Comparison of ENCODE assay signal across 10 cellular contexts in genomic region chr3:14216257-14217048, GRCh38. TPM values are rescaled to one million over a fixed set of nuclear protein-coding genes. Genes with fewer than 3 reads are reported as not detected.
DNase-seq lines count a peak whose midpoint lies in the region; ATAC-seq and TF ChIP-seq lines count a peak whose summit lies in the region.
"Had no signal": no experiment of that assay in that cellular context is flagged by ENCODE, and none has a peak within 500 bp of the region (broad histone marks: within the 10 kb centered on the region; RNA-seq: fewer than 3 reads in every experiment).

No MANE protein-coding gene starts in this region.

- H3K4me2 ChIP-seq in hepatocyte = no peak overlapping the region
- H3K4me2 ChIP-seq: BLaER1 treated with 17β-estradiol and CSF1 and Interleukin-3, amounts not matched to agents 10 nM and 100 nM had no signal

- ATAC-seq in activated CD4-positive, alpha-beta T cell treated with anti-CD3 and anti-CD28 coated beads for 36 hours = no peak
- peak; percentile 56 for ATAC-seq in activated CD8-positive, alpha-beta T cell treated with anti-CD3 and anti-CD28 coated beads for 36 hours

- no peaks in the 10 kb centered on the region for H3K79me2 ChIP-seq in hepatocyte

- peaks cover 2% of the 10 kb centered on the region for H3K27me3 Mint-ChIP-seq in activated CD4-positive, alpha-beta T cell treated with anti-CD3 and anti-CD28 coated beads for 36 hours
- H3K27me3 Mint-ChIP-seq in activated CD4-positive, alpha-beta T cell treated with anti-CD3 and anti-CD28 coated beads, Interleukin-2, amount 10 ng/mL, durations not matched to agents 7 days and 5 days = peaks cover 9% of the 10 kb centered on the region
- peaks cover 2% of the 10 kb centered on the region for H3K27me3 Mint-ChIP-seq in activated CD8-positive, alpha-beta T cell treated with anti-CD3 and anti-CD28 coated beads for 36 hours
- H3K27me3 Mint-ChIP-seq in neural crest cell (ENCODE audit: low read depth) = no peaks in the 10 kb centered on the region

- H3K27ac ChIP-seq in vagina (peak overlapping the region; percentile 66), hepatocyte (no peak overlapping the region)
- H3K27ac ChIP-seq: BLaER1 treated with 17β-estradiol and CSF1 and Interleukin-3, amounts not matched to agents 10 nM and 100 nM had no signal

- no peaks in the 10 kb centered on the region for H3K9me2 ChIP-seq in hepatocyte (replicated peaks; ENCODE audit: insufficient read depth)

- H3K4me3 ChIP-seq in vagina (peak overlapping the region in 1 of 2 donors; percentile 43), hepatocyte (no peak overlapping the region)
- H3K4me3 ChIP-seq: BLaER1 treated with 17β-estradiol and CSF1 and Interleukin-3, amounts not matched to agents 10 nM and 100 nM had no signal

- H3K9me3 ChIP-seq in vagina = no peaks in the 10 kb centered on the region
- peaks cover 4% of the 10 kb centered on the region for H3K9me3 ChIP-seq in hepatocyte (ENCODE audit: low read depth)

- H3K9me3 Mint-ChIP-seq in activated CD4-positive, alpha-beta T cell treated with anti-CD3 and anti-CD28 coated beads for 36 hours (ENCODE audit: low read depth) = peaks cover 4% of the 10 kb centered on the region
- peaks cover 9% of the 10 kb centered on the region for H3K9me3 Mint-ChIP-seq in activated CD4-positive, alpha-beta T cell treated with anti-CD3 and anti-CD28 coated beads, Interleukin-2, amount 10 ng/mL, durations not matched to agents 7 days and 5 days
- peaks cover 7% of the 10 kb centered on the region for H3K9me3 Mint-ChIP-seq in activated CD8-positive, alpha-beta T cell treated with anti-CD3 and anti-CD28 coated beads for 36 hours
- peaks cover 18% of the 10 kb centered on the region for H3K9me3 Mint-ChIP-seq in neural crest cell
- H3K9me3 Mint-ChIP-seq: central memory CD8-positive, alpha-beta T cell had no signal

- H3K4me1 ChIP-seq in vagina (no peaks in the 10 kb centered on the region), hepatocyte (ENCODE audit: insufficient read depth) (peaks cover 2% of the 10 kb centered on the region)
- H3K4me1 ChIP-seq: BLaER1 treated with 17β-estradiol and CSF1 and Interleukin-3, amounts not matched to agents 10 nM and 100 nM had no signal

- peaks cover 4% of the 10 kb centered on the region for H3K36me3 Mint-ChIP-seq in activated CD4-positive, alpha-beta T cell treated with anti-CD3 and anti-CD28 coated beads for 36 hours (ENCODE audit: low read depth)
- peaks cover 2% of the 10 kb centered on the region for H3K36me3 Mint-ChIP-seq in activated CD4-positive, alpha-beta T cell treated with anti-CD3 and anti-CD28 coated beads, Interleukin-2, amount 10 ng/mL, durations not matched to agents 7 days and 5 days (ENCODE audit: low read depth)
- H3K36me3 Mint-ChIP-seq in activated CD8-positive, alpha-beta T cell treated with anti-CD3 and anti-CD28 coated beads for 36 hours (ENCODE audit: low read depth) = no peaks in the 10 kb centered on the region
- peaks cover 8% of the 10 kb centered on the region for H3K36me3 Mint-ChIP-seq in neural crest cell (ENCODE audit: low read depth)

- CTCF ChIA-PET in activated CD4-positive, alpha-beta T cell treated with anti-CD3 and anti-CD28 coated beads for 36 hours (lab: Charles Lee) = interaction anchor here (1.5 kb wide), 1 partner anchor 13 kb away, joined by 5 read pairs; no protein-coding TSS in a partner anchor
- CTCF ChIA-PET in activated CD4-positive, alpha-beta T cell treated with anti-CD3 and anti-CD28 coated beads, Interleukin-2, amount 10 ng/mL, durations not matched to agents 7 days and 5 days (lab: Charles Lee) = interaction anchor here (1.8 kb wide), 1 partner anchor 13 kb away, joined by 5 read pairs; no protein-coding TSS in a partner anchor
- CTCF ChIA-PET in activated CD8-positive, alpha-beta T cell treated with anti-CD3 and anti-CD28 coated beads for 36 hours (lab: Charles Lee) = interaction anchor here (0.6 to 10.0 kb wide), 5 partner anchors 12 to 970 kb away, joined by 3 to 76 read pairs (median 3); no protein-coding TSS in a partner anchor

- H3K36me3 ChIP-seq in vagina = no peaks in the 10 kb centered on the region
- no peaks in the 10 kb centered on the region for H3K36me3 ChIP-seq in hepatocyte (replicated peaks; ENCODE audit: insufficient read depth, low read depth)
- H3K36me3 ChIP-seq: BLaER1 treated with 17β-estradiol and CSF1 and Interleukin-3, amounts not matched to agents 10 nM and 100 nM had no signal

- intact Hi-C loops in activated CD4-positive, alpha-beta T cell treated with anti-CD3 and anti-CD28 coated beads for 36 hours (cut with DNase I, micrococcal nuclease) = no loop called here
- intact Hi-C loops in activated CD8-positive, alpha-beta T cell treated with anti-CD3 and anti-CD28 coated beads for 36 hours (cut with micrococcal nuclease) = no loop called here
- intact Hi-C loops in vagina (cut with DNase I) = no loop called here

- no peak for TF ChIP-seq CTCF in activated CD8-positive, alpha-beta T cell treated with anti-CD3 and anti-CD28 coated beads for 36 hours (IDR thresholded peaks at IDR 0.05)
- TF ChIP-seq CTCF in neural crest cell (conservative IDR thresholded peaks at IDR 0.05) (peak; percentile 58), vagina (IDR thresholded peaks at IDR 0.05) (no peak), hepatocyte (IDR thresholded peaks at IDR 0.05; ENCODE audit: poor library complexity) (no peak)

- DNase-seq in activated CD4-positive, alpha-beta T cell treated with anti-CD3 and anti-CD28 coated beads for 36 hours = peak; percentile 22
- DNase-seq in activated CD4-positive, alpha-beta T cell treated with anti-CD3 and anti-CD28 coated beads, Interleukin-2, amount 10 ng/mL, durations not matched to agents 7 days and 5 days = no peak
- DNase-seq in activated CD8-positive, alpha-beta T cell treated with anti-CD3 and anti-CD28 coated beads for 36 hours = peak; percentile 29
- DNase-seq in erythroblast (lab: John Stamatoyannopoulos, UW) (peak; percentile 50 to 63), neural crest cell (ENCODE audit: low read depth, low spot score) (peak; percentile 25), vagina (ENCODE audit: extremely low spot score in 2 of 2) (peak in 1 of 2 donors; percentile 49), hepatocyte (ENCODE audit: low spot score) (no peak), NCI-H510A (lab: John Stamatoyannopoulos, UW) (no peak)

- WGBS in hepatocyte (ENCODE audit: low lambda C conversion rate, missing lambda C conversion rate) = 90% methylated on average over 22 of the region's 22 CpGs

- no peaks in the 10 kb centered on the region for H3K4me1 Mint-ChIP-seq in activated CD4-positive, alpha-beta T cell treated with anti-CD3 and anti-CD28 coated beads for 36 hours
- H3K4me1 Mint-ChIP-seq in activated CD4-positive, alpha-beta T cell treated with anti-CD3 and anti-CD28 coated beads, Interleukin-2, amount 10 ng/mL, durations not matched to agents 7 days and 5 days = no peaks in the 10 kb centered on the region
- no peaks in the 10 kb centered on the region for H3K4me1 Mint-ChIP-seq in activated CD8-positive, alpha-beta T cell treated with anti-CD3 and anti-CD28 coated beads for 36 hours (ENCODE audit: low read depth)
- peaks cover 13% of the 10 kb centered on the region for H3K4me1 Mint-ChIP-seq in neural crest cell
- H3K4me1 Mint-ChIP-seq: central memory CD8-positive, alpha-beta T cell had no signal

- H3K27ac Mint-ChIP-seq in activated CD4-positive, alpha-beta T cell treated with anti-CD3 and anti-CD28 coated beads for 36 hours = no peak overlapping the region
- no peak overlapping the region for H3K27ac Mint-ChIP-seq in activated CD4-positive, alpha-beta T cell treated with anti-CD3 and anti-CD28 coated beads, Interleukin-2, amount 10 ng/mL, durations not matched to agents 7 days and 5 days
- H3K27ac Mint-ChIP-seq in activated CD8-positive, alpha-beta T cell treated with anti-CD3 and anti-CD28 coated beads for 36 hours = no peak overlapping the region
- H3K27ac Mint-ChIP-seq in neural crest cell (ENCODE audit: unreplicated experiment) = no peak overlapping the region

- no peak overlapping the region for H3K4me3 Mint-ChIP-seq in activated CD4-positive, alpha-beta T cell treated with anti-CD3 and anti-CD28 coated beads for 36 hours
- H3K4me3 Mint-ChIP-seq in activated CD4-positive, alpha-beta T cell treated with anti-CD3 and anti-CD28 coated beads, Interleukin-2, amount 10 ng/mL, durations not matched to agents 7 days and 5 days = no peak overlapping the region
- H3K4me3 Mint-ChIP-seq in activated CD8-positive, alpha-beta T cell treated with anti-CD3 and anti-CD28 coated beads for 36 hours = peak overlapping the region; percentile 18
- peak overlapping the region; percentile 27 for H3K4me3 Mint-ChIP-seq in neural crest cell
- H3K4me3 Mint-ChIP-seq: central memory CD8-positive, alpha-beta T cell had no signal

- TF ChIP-seq POLR2A in erythroblast (IDR thresholded peaks at IDR 0.05; ENCODE audit: low read length) = no peak
- no peak for TF ChIP-seq POLR2A in vagina (IDR thresholded peaks at IDR 0.05)

- H3K27me3 ChIP-seq in vagina (no peaks in the 10 kb centered on the region), hepatocyte (no peaks in the 10 kb centered on the region)
- H3K27me3 ChIP-seq: BLaER1 treated with 17β-estradiol and CSF1 and Interleukin-3, amounts not matched to agents 10 nM and 100 nM had no signal

- no peaks in the 10 kb centered on the region for H4K20me1 ChIP-seq in hepatocyte (ENCODE audit: insufficient read depth, poor library complexity, severe bottlenecking)
- H4K20me1 ChIP-seq: BLaER1 treated with 17β-estradiol and CSF1 and Interleukin-3, amounts not matched to agents 10 nM and 100 nM had no signal

- POLR2A ChIA-PET in activated CD4-positive, alpha-beta T cell treated with anti-CD3 and anti-CD28 coated beads for 36 hours (lab: Charles Lee) = no interaction called here
- POLR2A ChIA-PET in activated CD4-positive, alpha-beta T cell treated with anti-CD3 and anti-CD28 coated beads, Interleukin-2, amount 10 ng/mL, durations not matched to agents 7 days and 5 days (lab: Charles Lee) = no interaction called here
- POLR2A ChIA-PET in activated CD8-positive, alpha-beta T cell treated with anti-CD3 and anti-CD28 coated beads for 36 hours (lab: Charles Lee) = no interaction called here

- H2AFZ ChIP-seq in hepatocyte = no peak overlapping the region

RNA-seq across cellular contexts. Expression of gene LSM3, which starts 37.8 kb away (rescaled TPM):
- 10 to 100 TPM; 23.0 to 30.2 TPM for total RNA-seq in activated CD4-positive, alpha-beta T cell treated with anti-CD3 and anti-CD28 coated beads for 36 hours
- 10 to 100 TPM; 16.1 to 18.6 TPM for total RNA-seq in activated CD4-positive, alpha-beta T cell treated with anti-CD3 and anti-CD28 coated beads, Interleukin-2, amount 10 ng/mL, durations not matched to agents 7 days and 5 days
- total RNA-seq in activated CD8-positive, alpha-beta T cell treated with anti-CD3 and anti-CD28 coated beads for 36 hours = 10 to 100 TPM; 20.0 to 20.5 TPM
- total RNA-seq in neural crest cell = 18.3 and 19.1 TPM in 2 replicates
- 6.4 TPM for total RNA-seq in vagina
- 10.5 and 12.4 TPM in 2 replicates for total RNA-seq in hepatocyte
- polyA plus RNA-seq in hepatocyte = 22.1 and 26.4 TPM in 2 replicates

RNA-seq across cellular contexts. Expression of gene XPC, which starts 38.1 kb away (rescaled TPM):
- 10 to 100 TPM; 24.3 to 24.7 TPM for total RNA-seq in activated CD4-positive, alpha-beta T cell treated with anti-CD3 and anti-CD28 coated beads for 36 hours
- 10 to 100 TPM; 41.1 to 43.0 TPM for total RNA-seq in activated CD4-positive, alpha-beta T cell treated with anti-CD3 and anti-CD28 coated beads, Interleukin-2, amount 10 ng/mL, durations not matched to agents 7 days and 5 days
- total RNA-seq in activated CD8-positive, alpha-beta T cell treated with anti-CD3 and anti-CD28 coated beads for 36 hours = 10 to 100 TPM; 23.5 to 24.8 TPM
- total RNA-seq in neural crest cell = 37.3 and 41.6 TPM in 2 replicates
- 33.6 TPM for total RNA-seq in vagina
- total RNA-seq in hepatocyte = 28.6 and 29.5 TPM in 2 replicates
- 27.3 and 27.4 TPM in 2 replicates for polyA plus RNA-seq in hepatocyte

Comparison
In these comparisons a context has a peak if more than half of its experiments do, and no peak if none do; other contexts are left out.
1. DNase-seq: peak in activated CD4-positive, alpha-beta T cell treated with anti-CD3 and anti-CD28 coated beads for 36 hours (single experiment), activated CD8-positive, alpha-beta T cell treated with anti-CD3 and anti-CD28 coated beads for 36 hours (single experiment), erythroblast (2 of 2) and neural crest cell (single experiment); none in activated CD4-positive, alpha-beta T cell treated with anti-CD3 and anti-CD28 coated beads, Interleukin-2, amount 10 ng/mL, durations not matched to agents 7 days and 5 days (single experiment), hepatocyte (single experiment) and NCI-H510A (single experiment).
2. H3K4me3 Mint-ChIP-seq: peak in activated CD8-positive, alpha-beta T cell treated with anti-CD3 and anti-CD28 coated beads for 36 hours (single experiment) and neural crest cell (single experiment); none in activated CD4-positive, alpha-beta T cell treated with anti-CD3 and anti-CD28 coated beads for 36 hours (single experiment) and activated CD4-positive, alpha-beta T cell treated with anti-CD3 and anti-CD28 coated beads, Interleukin-2, amount 10 ng/mL, durations not matched to agents 7 days and 5 days (single experiment).